In the genomic region with DNA sequence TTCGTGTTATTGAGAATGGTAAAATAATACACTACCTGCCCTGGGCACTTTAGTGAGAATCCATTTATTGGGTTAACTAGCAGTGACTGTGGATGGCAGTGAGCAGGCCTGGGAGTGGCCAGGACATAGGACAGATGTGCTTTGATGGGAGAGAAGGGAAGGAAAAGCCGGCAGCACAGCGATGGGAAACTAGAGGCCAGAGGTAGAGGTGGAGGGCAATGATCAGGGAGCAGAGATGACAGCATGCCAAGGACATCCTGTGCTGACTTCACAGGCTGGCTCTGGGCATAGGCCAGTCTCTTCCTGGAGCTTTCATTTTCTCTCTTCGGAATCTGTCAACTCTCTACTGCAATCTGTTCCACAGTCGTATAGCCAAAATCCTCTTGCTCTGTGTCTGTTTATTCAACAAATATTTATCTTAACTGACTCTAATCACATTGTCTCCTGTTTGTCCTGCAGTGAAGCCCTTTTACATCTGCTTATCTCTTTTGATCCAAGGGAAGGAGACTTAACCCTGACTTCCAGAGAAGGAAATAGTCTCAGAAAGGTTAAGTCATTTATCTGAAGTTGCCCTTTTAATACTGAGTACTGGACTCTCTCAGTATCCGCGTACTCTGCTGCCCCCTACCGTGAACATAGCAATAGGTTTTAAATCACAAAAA, we compare ENCODE assay signal across 8 cellular contexts.
DNase-seq lines count a peak whose midpoint lies in the region; ATAC-seq, FAIRE-seq and TF ChIP-seq lines count a peak whose summit lies in the region.

No MANE protein-coding gene starts in this region.

- H3K27ac ChIP-seq in OCI-LY1 (ENCODE audit: low read depth, low read length, poor library complexity, severe bottlenecking): no peak overlapping the region
- peak overlapping the region; percentile 38 for H3K27ac ChIP-seq in epithelial cell of prostate

- peak; percentile 40 for FAIRE-seq in HTR-8/SVneo (lab: Jason Lieb, UNC)

- no peaks in the 10 kb centered on the region for H3K4me1 ChIP-seq in OCI-LY1 (ENCODE audit: insufficient read depth, low read length, severe bottlenecking)
- H3K4me1 ChIP-seq in mucosa of stomach (ENCODE audit: control insufficient read depth, insufficient read depth, low read length): peaks cover 10% of the 10 kb centered on the region

- no peaks in the 10 kb centered on the region for H3F3A ChIP-seq in OCI-LY1 (ENCODE audit: insufficient read depth, low read length)

- no peak overlapping the region for H3K4me2 ChIP-seq in OCI-LY1 (ENCODE audit: low read length)

- TF ChIP-seq CTCF in OCI-LY1 (IDR thresholded peaks at IDR 0.05; ENCODE audit: low read length): peak; percentile 88

- H3K36me3 ChIP-seq in OCI-LY1 (ENCODE audit: insufficient read depth, low read length) (no peaks in the 10 kb centered on the region), mucosa of stomach (ENCODE audit: control insufficient read depth, insufficient read depth, low read length) (no peaks in the 10 kb centered on the region)

- no peaks in the 10 kb centered on the region for H3K9me2 ChIP-seq in OCI-LY1 (ENCODE audit: low read depth, low read length)

- DNase-seq in CD1c-positive myeloid dendritic cell (ENCODE audit: extremely low spot score) (peak; percentile 80), HTR-8/SVneo (ENCODE audit: insufficient read length, low spot score) (peak; percentile 75), epithelial cell of prostate (ENCODE audit: low read depth, low spot score) (no peak)
- DNase-seq in activated CD8-positive, alpha-beta memory T cell treated with anti-CD3 and anti-CD28 coated beads, Interleukin-2, amount 50 U/mL, for 48 hours: peak; percentile 83
- DNase-seq in stimulated activated CD8-positive, alpha-beta memory T cell treated with anti-CD3 and anti-CD28 coated beads, Interleukin-2, amount 100 ng/mL, for 48 hours (ENCODE audit: low read depth in 2 of 2): peak; percentile 53 to 57

- no peak for ATAC-seq in GM18858 (IDR thresholded peaks at IDR 0.05; ENCODE audit: unreplicated experiment)

- no peak overlapping the region for H2AFZ ChIP-seq in OCI-LY1 (ENCODE audit: low read length)

- no peaks in the 10 kb centered on the region for H3K27me3 ChIP-seq in OCI-LY1 (ENCODE audit: insufficient read depth, low read length)
- H3K27me3 ChIP-seq in mucosa of stomach (ENCODE audit: control insufficient read depth, insufficient read depth, low read length): no peaks in the 10 kb centered on the region

- no peaks in the 10 kb centered on the region for H3K79me2 ChIP-seq in OCI-LY1 (ENCODE audit: insufficient read depth, low read length)

- H3K9me3 ChIP-seq in OCI-LY1 (ENCODE audit: low read length) (no peaks in the 10 kb centered on the region), mucosa of stomach (ENCODE audit: control insufficient read depth, low read length) (no peaks in the 10 kb centered on the region)

- H3K9ac ChIP-seq in OCI-LY1 (ENCODE audit: low read length) (no peak overlapping the region), mucosa of stomach (ENCODE audit: low read length) (peak overlapping the region; percentile 41)

- H4K20me1 ChIP-seq in OCI-LY1 (ENCODE audit: insufficient read depth, low read length): no peaks in the 10 kb centered on the region

- H3K4me3 ChIP-seq in OCI-LY1 (ENCODE audit: low read depth, low read length, poor library complexity, severe bottlenecking): no peak overlapping the region
- no peak overlapping the region for H3K4me3 ChIP-seq in mucosa of stomach (ENCODE audit: low read length)
